In genomic region chr2:190627881-190628412, GRCh38 we compare ENCODE assay signal across 8 cellular contexts. TPM values are rescaled to one million over a fixed set of nuclear protein-coding genes. Genes with fewer than 3 reads are reported as not detected.
DNase-seq lines count a peak whose midpoint lies in the region; ATAC-seq, FAIRE-seq and TF ChIP-seq lines count a peak whose summit lies in the region.

No MANE protein-coding gene starts in this region.

- no peak overlapping the region for H3K27ac ChIP-seq in K562 (ENCODE audit: extremely low read depth, low read depth, low read length)

- no peak overlapping the region for H3K9ac ChIP-seq in K562 (ENCODE audit: insufficient read depth in 1 of 2, low read depth in 2 of 2, low read length in 2 of 2)

- no peak for TF ChIP-seq EP300 in K562 (IDR thresholded peaks at IDR 0.05; ENCODE audit: low read length)

- TF ChIP-seq POLR2A in K562 (conservative IDR thresholded peaks at IDR 0.05): no peak

- no peaks in the 10 kb centered on the region for H3K9me1 ChIP-seq in K562 (ENCODE audit: control insufficient read depth, insufficient read depth, low read length)

- no peak overlapping the region for H2AFZ ChIP-seq in K562 (ENCODE audit: low read depth, low read length)

- no peaks in the 10 kb centered on the region for H3K79me2 ChIP-seq in K562 (ENCODE audit: control insufficient read depth, insufficient read depth, low read length)

- no peaks in the 10 kb centered on the region; a peak in 1 of 5 replicates for H3K4me1 ChIP-seq in K562 (replicated peaks in 1 of 2; ENCODE audit: control insufficient read depth in 2 of 2, insufficient read depth in 2 of 2, low read length in 2 of 2)

- no peak for TF ChIP-seq RAD21 in K562 (CRISPR knock-in tag; conservative IDR thresholded peaks at IDR 0.05 in 1 of 2, IDR thresholded peaks at IDR 0.05 in 1 of 2)

- H3K4me2 ChIP-seq in K562 (ENCODE audit: insufficient read depth, low read length): no peak overlapping the region

- ATAC-seq in HG02798 (IDR thresholded peaks at IDR 0.05; ENCODE audit: poor library complexity, unreplicated experiment): peak; percentile 91
- no peak; the same call in 2 of the 3 replicates for ATAC-seq in K562

- FAIRE-seq in K562 (lab: Jason Lieb, UNC): no peak

- peak; percentile 32 for DNase-seq in NCI-H82 (lab: John Stamatoyannopoulos, UW)
- DNase-seq in NCI-H82 treated with DMSO at 0.1 percent for 48 hours (lab: John Stamatoyannopoulos, UW; ENCODE audit: unreplicated experiment): no peak
- DNase-seq in NCI-H524 treated with DMSO at 0.1 percent for 48 hours (lab: John Stamatoyannopoulos, UW): peak; percentile 8
- DNase-seq in K562 (ENCODE audit: extremely low read depth in 1 of 4, low spot score in 3 of 4): no peak
- peak; percentile 40 for DNase-seq in iris pigment epithelial cell (ENCODE audit: low read depth)
- peak; percentile 35 for DNase-seq in stimulated activated CD8-positive, alpha-beta memory T cell treated with anti-CD3 and anti-CD28 coated beads, Interleukin-4, amount 100 ng/mL, for 48 hours
- no peak for DNase-seq in activated CD4-positive, CD25-positive, alpha-beta regulatory T cell treated with anti-CD3 and anti-CD28 coated beads, Interleukin-2, amount 50 U/mL, for 72 hours

- H3K9me3 ChIP-seq in K562 (replicated peaks; ENCODE audit: control insufficient read depth, insufficient read depth, low read depth, low read length): no peaks in the 10 kb centered on the region

- no peaks in the 10 kb centered on the region for H4K20me1 ChIP-seq in K562 (replicated peaks; ENCODE audit: control insufficient read depth, insufficient read depth, low read length)

- intact Hi-C loops in K562 (cut with micrococcal nuclease): loop anchor here (1.0 kb wide), 1 partner anchor 22 kb away; no protein-coding TSS in a partner anchor

- no TSS peak for BruUV-seq in K562 (replicated peaks; lab: Mats Ljungman, UMichigan)

- no peaks in the 10 kb centered on the region for H3K36me3 ChIP-seq in K562 (ENCODE audit: control insufficient read depth, insufficient read depth, low read length)

- POLR2A ChIA-PET in K562 (lab: Yijun Ruan, JAX): interaction anchor here (0.6 kb wide), 1 partner anchor 109 kb away, joined by 3 read pairs; no protein-coding TSS in a partner anchor

- no peaks in the 10 kb centered on the region for H3K27me3 ChIP-seq in K562 (ENCODE audit: control insufficient read depth in 2 of 2, insufficient read depth in 2 of 2, low read length in 2 of 2)

- no peak for TF ChIP-seq CTCF in K562 (IDR thresholded peaks at IDR 0.05 in 2 of 3, conservative IDR thresholded peaks at IDR 0.05 in 1 of 3; ENCODE audit: insufficient read depth in 2 of 3, low read depth in 1 of 3, low read length in 3 of 3)

- in situ Hi-C loops in K562 (cut with MboI): no loop called here

- WGBS in K562 (ENCODE audit: insufficient coverage, low coverage, missing lambda C conversion rate): 87% methylated on average over 12 of the region's 22 CpGs

- CTCF ChIA-PET in K562 (lab: Yijun Ruan, JAX; ENCODE audit: low intra/inter-chr PET ratio): no interaction called here

- H3K4me3 ChIP-seq in K562: no peak overlapping the region

TF ChIP-seq in K562, 482 proteins besides CTCF, POLR2A, EP300 and RAD21:
- TF ChIP-seq RCOR1 (IDR thresholded peaks at IDR 0.05; ENCODE audit: borderline replicate concordance in 1 of 2, low read depth in 2 of 2, low read length in 2 of 2) (no peak), ZBTB33 (CRISPR knock-in tag; IDR thresholded peaks at IDR 0.05) (0 out of 2 replicates have a peak, but pooled peaks have one; percentile 49), ZNF280B (CRISPR knock-in tag; IDR thresholded peaks at IDR 0.05) (no peak), PTTG1 (tag; IDR thresholded peaks at IDR 0.05; ENCODE audit: low read depth) (no peak), PML (IDR thresholded peaks at IDR 0.05; ENCODE audit: low read length) (no peak)
TF ChIP-seq in K562: peak in this region for 1.

RNA-seq across cellular contexts. Expression of gene NAB1, which starts 20.9 kb away (rescaled TPM):
- 18.4 and 32.2 TPM in 2 replicates for total RNA-seq in K562 (2011; cell fraction: chromatin; rRNA removed; ENCODE audit: low replicate concordance)
- 6.8 and 10.3 TPM in 2 replicates for total RNA-seq in K562 (2011; cell fraction: nucleolus; rRNA removed)
- 14.0 and 16.0 TPM in 2 replicates for total RNA-seq in K562 (2011; cell fraction: nucleoplasm; rRNA removed)
- total RNA-seq in K562 (2014; rRNA removed): 17.6 and 20.6 TPM in 2 replicates
- 20.2 and 22.8 TPM in 2 replicates for total RNA-seq in K562 (2014; rRNA removed; fragmentation: Illumina TruSeq; extraction: Trizol)
- total RNA-seq in K562 (2015; rRNA removed; fragmentation: Illumina TruSeq; extraction: Trizol): 20.7 and 21.7 TPM in 2 replicates
- total RNA-seq in K562 (2021): 16.3 and 17.2 TPM in 2 replicates
- 18.3 and 23.0 TPM in 2 replicates for polyA plus RNA-seq in K562 (2011; rRNA removed)
- 5.1 and 7.5 TPM in 2 replicates for polyA plus RNA-seq in K562 (2011; cell fraction: cytosol; rRNA removed)
- polyA plus RNA-seq in K562 (2011; cell fraction: nucleus; rRNA removed): 30.1 and 30.9 TPM in 2 replicates
- 11.6 and 12.8 TPM in 2 replicates for polyA plus RNA-seq in K562 (2012)
- 14.3 and 15.5 TPM in 2 replicates for polyA plus RNA-seq in K562 (2014; fragmentation: Illumina TruSeq; extraction: Trizol)
- polyA plus RNA-seq in K562 (2014; fragmentation: Nextera tagmentation; extraction: Ambion mirVana): 1 to 10 TPM; 3.1 to 4.0 TPM
- polyA plus RNA-seq in K562 (2014; rRNA removed): 10.5 and 11.9 TPM in 2 replicates
- 33.5 and 34.3 TPM in 2 replicates for polyA minus RNA-seq in K562 (2011; rRNA and poly(A)+ RNA removed)
- 10.5 and 13.2 TPM in 2 replicates for polyA minus RNA-seq in K562 (2011; cell fraction: cytosol; rRNA and poly(A)+ RNA removed)
- polyA minus RNA-seq in K562 (2011; cell fraction: nucleus; rRNA and poly(A)+ RNA removed): 18.2 and 28.2 TPM in 2 replicates

Comparison
In these comparisons a context has a peak if more than half of its experiments do, and no peak if none do; other contexts are left out.
1. DNase-seq: peak in NCI-H82 (single experiment), NCI-H524 treated with DMSO at 0.1 percent for 48 hours (single experiment), iris pigment epithelial cell (single experiment) and stimulated activated CD8-positive, alpha-beta memory T cell treated with anti-CD3 and anti-CD28 coated beads, Interleukin-4, amount 100 ng/mL, for 48 hours (single experiment); none in NCI-H82 treated with DMSO at 0.1 percent for 48 hours (single experiment), K562 (0 of 4) and activated CD4-positive, CD25-positive, alpha-beta regulatory T cell treated with anti-CD3 and anti-CD28 coated beads, Interleukin-2, amount 50 U/mL, for 72 hours (single experiment).